ENCODE assay signal across 9 cellular contexts in the genomic region with DNA sequence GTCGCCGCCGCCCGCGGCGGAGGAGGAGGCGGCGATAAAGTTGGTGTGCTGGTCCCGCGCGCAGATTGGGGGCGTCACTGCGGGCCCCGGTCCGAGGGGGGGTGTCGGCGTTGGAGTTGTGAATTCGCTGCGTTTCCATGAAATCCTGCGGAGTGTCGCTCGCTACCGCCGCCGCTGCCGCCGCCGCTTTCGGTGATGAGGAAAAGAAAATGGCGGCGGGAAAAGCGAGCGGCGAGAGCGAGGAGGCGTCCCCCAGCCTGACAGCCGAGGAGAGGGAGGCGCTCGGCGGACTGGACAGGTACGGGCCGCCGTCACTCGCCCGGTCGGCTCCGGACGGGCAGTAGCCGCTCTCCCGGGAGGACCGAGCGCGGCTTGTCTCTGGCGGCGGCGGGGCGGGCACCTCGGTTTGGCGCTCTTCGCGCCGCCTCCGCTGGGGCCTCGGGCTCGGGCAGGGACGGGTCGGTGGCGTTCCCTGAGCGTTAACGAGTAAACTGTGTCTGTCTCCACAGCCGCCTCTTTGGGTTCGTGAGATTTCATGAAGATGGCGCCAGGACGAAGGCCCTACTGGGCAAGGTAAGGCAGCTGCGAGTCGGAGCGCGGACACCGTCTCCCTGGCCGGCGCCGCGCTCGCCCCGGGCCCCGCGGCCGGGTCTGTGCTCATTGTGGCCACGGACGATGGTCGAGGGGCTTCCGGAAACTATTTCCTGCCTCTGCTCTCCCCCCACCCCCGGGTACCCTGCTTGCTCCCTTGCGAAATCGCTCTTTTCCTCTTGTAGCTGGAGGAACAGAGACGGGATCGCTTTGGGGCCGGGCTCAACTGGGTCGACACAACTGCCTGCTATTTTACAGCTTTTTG. TPM values are rescaled to one million over a fixed set of nuclear protein-coding genes. Genes with fewer than 3 reads are reported as not detected.
A peak's percentile ranks its signal among the peaks of the same experiment; 100 is the strongest.
DNase-seq lines count a peak whose midpoint lies in the region; ATAC-seq and TF ChIP-seq lines count a peak whose summit lies in the region.
"Had no signal": no experiment of that assay in that cellular context is flagged by ENCODE, and none has a peak within 500 bp of the region (broad histone marks: within the 10 kb centered on the region; RNA-seq: fewer than 3 reads in every experiment).

No MANE protein-coding gene starts in this region.

- intact Hi-C loops in esophagus muscularis mucosa (cut with DNase I) (loop anchor here (5.0 to 10.0 kb wide), 3 partner anchors 194 to 631 kb away; partner anchors contain the start of gene FUNDC1), stomach (cut with DNase I; ENCODE audit: low total_unique reads) (no loop called here)

- peak; percentile 13 for ATAC-seq in DND-41 (ENCODE audit: insufficient read depth, low read depth)
- peak; percentile 9 for ATAC-seq in HG02571 (IDR thresholded peaks at IDR 0.05; ENCODE audit: unreplicated experiment)
- peak; percentile 17 to 25 for ATAC-seq in activated T-cell treated with anti-CD3 and anti-CD28 coated beads, Interleukin-2, amount 50 U/mL, for 4 hours
- peak; percentile 13 for ATAC-seq in naive B cell (ENCODE audit: low read depth in 2 of 2)

- H3K36me3 Mint-ChIP-seq in activated T-cell treated with anti-CD3 and anti-CD28 coated beads, Interleukin-2, amount 50 U/mL, for 4 hours (ENCODE audit: insufficient read depth): no peaks in the 10 kb centered on the region
- no peaks in the 10 kb centered on the region for H3K36me3 Mint-ChIP-seq in naive B cell

- TF ChIP-seq CTCF in DND-41 (IDR thresholded peaks at IDR 0.05; ENCODE audit: borderline replicate concordance, extremely low read depth, low read length, poor library complexity, severe bottlenecking): no peak
- no peak for TF ChIP-seq CTCF in esophagus muscularis mucosa (IDR thresholded peaks at IDR 0.05)
- no peak for TF ChIP-seq CTCF in stomach (IDR thresholded peaks at IDR 0.05)

- H3K27me3 ChIP-seq in DND-41 (ENCODE audit: insufficient read depth, low read length, poor library complexity): no peaks in the 10 kb centered on the region
- no peaks in the 10 kb centered on the region for H3K27me3 ChIP-seq in NT2/D1 (ENCODE audit: insufficient read depth, insufficient read length)
- no peaks in the 10 kb centered on the region for H3K27me3 ChIP-seq in esophagus muscularis mucosa
- no peaks in the 10 kb centered on the region for H3K27me3 ChIP-seq in stomach

- H3K4me1 Mint-ChIP-seq in activated T-cell treated with anti-CD3 and anti-CD28 coated beads, Interleukin-2, amount 50 U/mL, for 4 hours (ENCODE audit: low read depth): peaks cover 19% of the 10 kb centered on the region
- peaks cover 0 to 55% (median 13%) of the 10 kb centered on the region in 3 donors for H3K4me1 Mint-ChIP-seq in naive B cell

- no peaks in the 10 kb centered on the region for H3K27me3 Mint-ChIP-seq in activated T-cell treated with anti-CD3 and anti-CD28 coated beads, Interleukin-2, amount 50 U/mL, for 4 hours (ENCODE audit: low read depth)
- no peaks in the 10 kb centered on the region for H3K27me3 Mint-ChIP-seq in naive B cell

- peak overlapping the region; percentile 92 to 99 (median 98) for H3K27ac Mint-ChIP-seq in naive B cell

- no peaks in the 10 kb centered on the region for H3K9me3 ChIP-seq in DND-41 (ENCODE audit: insufficient read depth, low read length, severe bottlenecking)
- no peaks in the 10 kb centered on the region for H3K9me3 ChIP-seq in NT2/D1 (ENCODE audit: insufficient read depth, low read length)
- no peaks in the 10 kb centered on the region for H3K9me3 ChIP-seq in esophagus muscularis mucosa
- no peaks in the 10 kb centered on the region for H3K9me3 ChIP-seq in stomach

- peaks cover 28% of the 10 kb centered on the region for H3K4me1 ChIP-seq in DND-41 (ENCODE audit: insufficient read depth, low read length)
- H3K4me1 ChIP-seq in NT2/D1 (ENCODE audit: insufficient read depth, insufficient read length): no peaks in the 10 kb centered on the region
- peaks cover 21 to 59% (median 38%) of the 10 kb centered on the region in 4 donors for H3K4me1 ChIP-seq in esophagus muscularis mucosa
- H3K4me1 ChIP-seq in stomach: peaks cover 0 to 53% (median 28%) of the 10 kb centered on the region in 4 donors

- WGBS in esophagus muscularis mucosa: 0% methylated on average over 48 of the region's 99 CpGs
- 0 to 1% (median 1%) methylated on average over 26 to 97 of the region's 99 CpGs for WGBS in stomach, 5 donors

- H3K9ac ChIP-seq in DND-41 (ENCODE audit: low read depth, low read length) (peak overlapping the region; percentile 81), NT2/D1 (ENCODE audit: insufficient read length, low read depth) (peak overlapping the region; percentile 92)

- TF ChIP-seq EP300 in esophagus muscularis mucosa (IDR thresholded peaks at IDR 0.05) (no peak), stomach (IDR thresholded peaks at IDR 0.05) (no peak)

- H3K4me3 ChIP-seq in DND-41 (ENCODE audit: low read depth in 1 of 2, low read length in 2 of 2) (peak overlapping the region; percentile 80 to 87; a peak in 3 of 4 replicates), NT2/D1 (ENCODE audit: insufficient read length, low read depth) (peak overlapping the region; percentile 82), esophagus muscularis mucosa (peak overlapping the region; percentile 83 to 98 (median 91)), stomach (peak overlapping the region; percentile 70 to 99 (median 82))

- H3K27ac ChIP-seq in DND-41 (ENCODE audit: low read length) (peak overlapping the region; percentile 90), esophagus muscularis mucosa (replicated peaks in 1 of 4) (peak overlapping the region; percentile 97 to 100 (median 99)), stomach (peak overlapping the region; percentile 97 to 100 (median 100))

- H3K9me3 Mint-ChIP-seq in activated T-cell treated with anti-CD3 and anti-CD28 coated beads, Interleukin-2, amount 50 U/mL, for 4 hours: no peaks in the 10 kb centered on the region
- H3K9me3 Mint-ChIP-seq in naive B cell: no peaks in the 10 kb centered on the region

- H3K36me3 ChIP-seq in DND-41 (ENCODE audit: insufficient read depth, low read length) (peaks cover 3% of the 10 kb centered on the region), NT2/D1 (ENCODE audit: insufficient read depth, insufficient read length, low read length) (no peaks in the 10 kb centered on the region), esophagus muscularis mucosa (no peaks in the 10 kb centered on the region), stomach (no peaks in the 10 kb centered on the region)

- H4K20me1 ChIP-seq in DND-41 (ENCODE audit: insufficient read depth, low read length): peaks cover under 1% of the 10 kb centered on the region; the same call in 1 of the 2 replicates

- H3K4me2 ChIP-seq in DND-41 (ENCODE audit: insufficient read depth, low read length): peak overlapping the region; percentile 76

- H3K4me3 Mint-ChIP-seq in activated T-cell treated with anti-CD3 and anti-CD28 coated beads, Interleukin-2, amount 50 U/mL, for 4 hours: peak overlapping the region; percentile 95
- H3K4me3 Mint-ChIP-seq in naive B cell: peak overlapping the region; percentile 88 to 99 (median 96)

- DNase-seq in DND-41 (peak; percentile 56), NT2/D1 (ENCODE audit: low read depth, low spot score) (no peak), esophagus muscularis mucosa (ENCODE audit: extremely low spot score) (no peak), naive B cell (peak; percentile 67), stomach (peak; percentile 58), inferior parietal cortex (ENCODE audit: extremely low spot score) (no peak)
- peak; percentile 45 for DNase-seq in activated T-cell treated with anti-CD3 and anti-CD28 coated beads, Interleukin-2, amount 50 U/mL, for 4 hours

- H2AFZ ChIP-seq in DND-41 (ENCODE audit: low read depth, low read length): peak overlapping the region; percentile 75

- no peak for TF ChIP-seq POLR2A in esophagus muscularis mucosa (IDR thresholded peaks at IDR 0.05; ENCODE audit: low read depth)
- TF ChIP-seq POLR2A in stomach (IDR thresholded peaks at IDR 0.05): no peak

- H3K79me2 ChIP-seq in DND-41 (ENCODE audit: insufficient read depth, low read length): peaks cover 73% of the 10 kb centered on the region

RNA-seq across cellular contexts. Expression of gene KDM6A, which starts 0.7 kb away (rescaled TPM):
- 10 to 100 TPM; 17.6 to 29.7 (median 21.5) TPM for total RNA-seq in activated T-cell treated with anti-CD3 and anti-CD28 coated beads, Interleukin-2, amount 50 U/mL, for 4 hours
- 10 to 100 TPM; 14.4 to 24.1 (median 23.2) TPM for total RNA-seq in esophagus muscularis mucosa
- 10 to 100 TPM in 5 of 6 donors, 1 to 10 TPM in 1; 7.5 to 22.4 (median 18.5) TPM for polyA plus RNA-seq in naive B cell (ENCODE audit: low read depth in 6 of 6)
- 100 to 1,000 TPM in 1 of 5 donors, 10 to 100 TPM in 4; 40.6 to 105 (median 56.6) TPM for total RNA-seq in stomach
- 10 to 100 TPM in 1 of 3 donors, 1 to 10 TPM in 2; 7.0 to 11.5 (median 10.0) TPM for polyA plus RNA-seq in stomach

RNA-seq across cellular contexts. Expression of gene DUSP21, which starts 29.8 kb away (rescaled TPM):
- not detected for total RNA-seq in activated T-cell treated with anti-CD3 and anti-CD28 coated beads, Interleukin-2, amount 50 U/mL, for 4 hours
- total RNA-seq in esophagus muscularis mucosa (not detected), stomach (not detected)
- polyA plus RNA-seq in naive B cell (ENCODE audit: low read depth in 6 of 6) (not detected), stomach (not detected)
- total RNA-seq: dermis microvascular lymphatic vessel endothelial cell had no signal

Comparison
In these comparisons a context has a peak if more than half of its experiments do, and no peak if none do; other contexts are left out.
1. DNase-seq: peak in DND-41 (single experiment), activated T-cell treated with anti-CD3 and anti-CD28 coated beads, Interleukin-2, amount 50 U/mL, for 4 hours (single experiment), naive B cell (single experiment) and stomach (single experiment); none in NT2/D1 (single experiment), esophagus muscularis mucosa (single experiment) and inferior parietal cortex (single experiment).
2. Peak in every context shown above with its lines, with median percentiles within 50 percentile points of each other: ATAC-seq, H3K27ac ChIP-seq and H3K4me3 ChIP-seq.